ENCODE assay signal across 1 cellular context in the genomic region with DNA sequence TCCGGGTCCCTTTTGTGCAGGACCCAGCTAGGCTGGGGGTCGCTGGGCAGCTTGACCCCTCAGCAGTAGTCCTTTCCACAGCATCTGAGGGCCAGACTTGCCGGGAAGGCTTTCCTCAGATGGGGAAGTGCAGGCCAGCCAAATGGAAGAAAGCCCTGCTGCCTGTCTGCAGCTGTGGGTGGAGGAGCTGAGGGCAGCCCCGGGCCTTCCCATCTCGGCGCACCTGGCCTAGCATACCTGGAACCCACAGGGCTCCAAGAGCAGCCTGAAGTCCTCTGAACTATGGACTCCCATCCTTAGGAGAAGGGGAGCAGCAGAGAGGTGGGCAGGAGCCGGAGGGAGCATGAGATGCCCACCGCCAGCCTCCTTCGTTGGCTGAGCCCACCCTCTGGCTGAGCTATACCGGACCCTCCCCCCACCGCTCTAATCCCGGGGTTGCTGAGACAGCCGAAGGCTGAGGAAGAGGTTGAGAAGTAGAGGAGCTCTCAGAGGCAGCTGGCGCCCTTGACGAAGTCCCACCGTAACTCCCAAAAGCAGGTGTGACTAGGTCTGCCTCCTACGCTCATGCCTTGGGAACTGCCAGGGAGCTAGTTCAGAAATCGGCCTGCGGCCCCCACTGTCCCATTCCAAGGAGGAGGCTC.
TF ChIP-seq lines count a peak whose summit lies in the region.

No MANE protein-coding gene starts in this region.

TF ChIP-seq in HepG2, 621 proteins besides CTCF, POLR2A, EP300 and RAD21:
- TF ChIP-seq RBAK (CRISPR knock-in tag; IDR thresholded peaks at IDR 0.05) (no peak), ZSCAN31 (CRISPR knock-in tag; IDR thresholded peaks at IDR 0.05; ENCODE audit: low read depth) (0 out of 2 replicates have a peak, but pooled peaks have one; percentile 2)
TF ChIP-seq in HepG2: peak in this region for 1.
